In the genomic region with DNA sequence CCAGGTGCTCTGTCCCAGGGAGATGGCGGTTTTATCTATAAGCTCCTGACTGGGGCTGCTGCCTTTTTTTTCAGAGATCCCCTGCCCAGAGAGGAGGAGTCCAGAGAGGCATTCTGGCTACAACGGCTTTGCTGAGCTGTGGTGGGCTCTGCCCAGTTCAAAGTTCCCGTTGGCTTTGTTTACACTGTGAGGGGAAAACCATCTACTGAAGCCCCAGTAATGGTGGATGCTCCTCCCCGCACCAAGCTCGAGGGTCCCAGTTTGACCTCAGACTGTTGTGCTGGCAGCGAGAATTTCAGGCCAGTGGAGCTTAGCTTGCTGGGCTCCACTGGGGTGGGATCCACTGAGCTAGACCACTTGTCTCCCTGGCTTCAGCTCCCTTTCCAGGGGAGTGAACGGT, we compare ENCODE assay signal across 9 cellular contexts. TPM values are rescaled to one million over a fixed set of nuclear protein-coding genes. Genes with fewer than 3 reads are reported as not detected.
"Had no signal": no experiment of that assay in that cellular context is flagged by ENCODE, and none has a peak within 500 bp of the region (broad histone marks: within the 10 kb centered on the region; RNA-seq: fewer than 3 reads in every experiment).

No MANE protein-coding gene starts in this region.

- DNase-seq: IMR-90, KBM-7, KG1 had no signal

- FAIRE-seq: HTR-8/SVneo had no signal

- H3K9ac ChIP-seq: KMS-11 had no signal

- H3K4me2 ChIP-seq: KMS-11 had no signal

- H3K27ac ChIP-seq: HL-60, KMS-11 had no signal

RNA-seq across cellular contexts. Expression of a gene that starts 16.4 kb away (rescaled TPM):
- total RNA-seq: HT-29, HT1080, IMR-90 had no signal
- polyA plus RNA-seq: IgD-negative memory B cell, IMR-90 had no signal
